20 cellular contexts compared by ENCODE assay signal in the genomic region with DNA sequence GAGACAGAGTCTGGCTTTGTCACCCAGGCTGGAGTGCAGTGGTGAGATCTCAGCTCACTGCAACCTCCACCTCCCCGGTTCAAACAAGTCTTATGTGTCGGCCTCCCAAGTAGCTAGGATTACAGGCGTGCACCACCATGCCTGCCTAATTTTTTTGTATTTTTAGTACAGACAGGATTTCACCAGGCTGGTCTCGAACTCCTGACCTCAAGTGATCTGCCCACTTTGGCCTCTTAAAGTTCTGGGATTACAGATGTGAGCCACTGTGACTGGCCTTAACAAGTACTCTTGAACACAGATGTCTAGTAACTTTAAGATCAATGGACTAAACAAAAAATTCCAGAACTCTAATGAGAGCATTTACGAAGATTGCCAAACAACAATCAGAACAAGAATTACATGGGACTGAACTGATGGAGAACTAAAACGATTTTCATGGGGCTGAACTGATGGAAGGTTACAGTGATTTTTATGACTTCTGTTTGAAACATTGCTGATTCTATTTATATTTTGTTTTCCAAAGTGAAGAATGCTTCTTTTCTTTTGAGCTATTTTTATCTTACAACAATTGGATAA. TPM values are rescaled to one million over a fixed set of nuclear protein-coding genes. Genes with fewer than 3 reads are reported as not detected.
DNase-seq lines count a peak whose midpoint lies in the region; ATAC-seq, FAIRE-seq and TF ChIP-seq lines count a peak whose summit lies in the region.
"Had no signal": no experiment of that assay in that cellular context is flagged by ENCODE, and none has a peak within 500 bp of the region (broad histone marks: within the 10 kb centered on the region; RNA-seq: fewer than 3 reads in every experiment).

No MANE protein-coding gene starts in this region.

- H3K27me3 ChIP-seq in Caco-2 (replicated peaks; ENCODE audit: control insufficient read depth, insufficient read depth, low read length) (no peaks in the 10 kb centered on the region), Panc1 (ENCODE audit: control insufficient read depth, insufficient read depth, low read length) (no peaks in the 10 kb centered on the region), endothelial cell of umbilical vein (ENCODE audit: control insufficient read depth in 2 of 2, insufficient read depth in 2 of 2, low read length in 2 of 2) (no peaks in the 10 kb centered on the region), osteoblast (ENCODE audit: insufficient read depth, low read length) (peaks cover 3% of the 10 kb centered on the region)
- H3K27me3 ChIP-seq: heart right ventricle had no signal

- dilution Hi-C loops in endothelial cell of umbilical vein (cut with MboI; ENCODE audit: extremely low pct_ligation_motif_present, low sequenced_read_pairs): no loop called here

- H3K9ac ChIP-seq in endothelial cell of umbilical vein (replicated peaks; ENCODE audit: extremely low read depth, insufficient read depth, low read length): no peak overlapping the region
- H3K9ac ChIP-seq: KMS-11 had no signal

- H3K36me3 ChIP-seq in Caco-2 (ENCODE audit: control insufficient read depth, insufficient read depth, low read length): no peaks in the 10 kb centered on the region
- no peaks in the 10 kb centered on the region for H3K36me3 ChIP-seq in Panc1 (ENCODE audit: control insufficient read depth, insufficient read depth, low read length)
- no peaks in the 10 kb centered on the region for H3K36me3 ChIP-seq in endothelial cell of umbilical vein (ENCODE audit: control insufficient read depth in 2 of 2, extremely low read depth in 1 of 2, insufficient read depth in 2 of 2, low read length in 2 of 2)
- no peaks in the 10 kb centered on the region for H3K36me3 ChIP-seq in osteoblast (ENCODE audit: insufficient read depth, low read length)
- H3K36me3 ChIP-seq: heart right ventricle had no signal

- TF ChIP-seq POLR2A in endothelial cell of umbilical vein (IDR thresholded peaks at IDR 0.05; ENCODE audit: low read depth, low read length): no peak

- H3K36me3 Mint-ChIP-seq in Caco-2 (ENCODE audit: insufficient read depth, unreplicated experiment): no peaks in the 10 kb centered on the region

- in situ Hi-C loops in Panc1 (cut with HindIII; ENCODE audit: low pct_unique_long_range_greater_than_20kb, low sequenced_read_pairs): no loop called here

- TF ChIP-seq CTCF in Caco-2 (IDR thresholded peaks at IDR 0.05; ENCODE audit: insufficient read depth in 1 of 2, low read depth in 1 of 2, low read length in 1 of 2, severe bottlenecking in 1 of 2, unreplicated experiment in 1 of 2) (no peak), Panc1 (IDR thresholded peaks at IDR 0.05) (no peak), endothelial cell of umbilical vein (IDR thresholded peaks at IDR 0.05; ENCODE audit: extremely low read depth in 1 of 2, insufficient read depth in 1 of 2, low read depth in 1 of 2, low read length in 2 of 2) (no peak), osteoblast (IDR thresholded peaks at IDR 0.05; ENCODE audit: extremely low read depth, low read depth, low read length) (no peak)

- peak overlapping the region; percentile 75 for H3K27ac Mint-ChIP-seq in Caco-2 (ENCODE audit: unreplicated experiment)

- H3K9me3 ChIP-seq in Caco-2 (no peaks in the 10 kb centered on the region), Panc1 (ENCODE audit: control insufficient read depth, insufficient read depth, low read depth, low read length) (no peaks in the 10 kb centered on the region), endothelial cell of umbilical vein (replicated peaks; ENCODE audit: control insufficient read depth, insufficient read depth, low read length) (no peaks in the 10 kb centered on the region), osteoblast (ENCODE audit: low read depth, low read length) (no peaks in the 10 kb centered on the region)
- H3K9me3 ChIP-seq: heart right ventricle had no signal

- DNase-seq in Caco-2 (no peak), Panc1 (ENCODE audit: low read depth, low spot score) (no peak), endothelial cell of umbilical vein (ENCODE audit: low read depth, low spot score) (peak; percentile 14), osteoblast (ENCODE audit: insufficient read length, low spot score, missing footprints) (peak; percentile 26), A172 (ENCODE audit: low spot score) (no peak)
- DNase-seq in activated CD8-positive, alpha-beta memory T cell treated with anti-CD3 and anti-CD28 coated beads for 24 hours: no peak
- DNase-seq: activated CD4-positive, alpha-beta T cell treated with anti-CD3 and anti-CD28 coated beads, Interleukin-2, amount 50 U/mL, for 4 hours; activated naive CD4-positive, alpha-beta T cell; activated T-cell treated with anti-CD3 and anti-CD28 coated beads for 4 hours; AML-193; DMS79 treated with DMSO at 0.1 percent for 48 hours; heart right ventricle; NCI-H2081 treated with DMSO at 0.1 percent for 48 hours; NCI-H526; Right ventricle myocardium superior had no signal

- no peak overlapping the region for H3K4me3 ChIP-seq in Caco-2 (ENCODE audit: low read depth, low read length)
- no peak overlapping the region for H3K4me3 ChIP-seq in Panc1 (ENCODE audit: low read depth in 2 of 2, low read length in 2 of 2)
- H3K4me3 ChIP-seq in endothelial cell of umbilical vein (replicated peaks in 1 of 3; ENCODE audit: insufficient read depth in 1 of 3, low read depth in 1 of 3, low read length in 3 of 3): no peak overlapping the region
- H3K4me3 ChIP-seq in osteoblast (ENCODE audit: insufficient read depth, low read length): no peak overlapping the region
- H3K4me3 ChIP-seq: heart right ventricle, lung had no signal

- CTCF ChIA-PET in Caco-2 (lab: Charles Lee): no interaction called here
- CTCF ChIA-PET in Panc1 (lab: Charles Lee): no interaction called here
- CTCF ChIA-PET in endothelial cell of umbilical vein (lab: Charles Lee): interaction anchor here (1.2 kb wide), 1 partner anchor 104 kb away, joined by 3 read pairs; no protein-coding TSS in a partner anchor

- FAIRE-seq in endothelial cell of umbilical vein (lab: Jason Lieb, UNC): no peak
- FAIRE-seq: islet of Langerhans had no signal

- H3K4me3 Mint-ChIP-seq in Caco-2 (ENCODE audit: unreplicated experiment): no peak overlapping the region

- no peaks in the 10 kb centered on the region for H4K20me1 ChIP-seq in endothelial cell of umbilical vein (replicated peaks; ENCODE audit: control insufficient read depth, extremely low read depth, insufficient read depth, low read length)
- no peaks in the 10 kb centered on the region for H4K20me1 ChIP-seq in osteoblast (ENCODE audit: insufficient read depth, low read length)

- no peak overlapping the region for H3K4me2 ChIP-seq in endothelial cell of umbilical vein (ENCODE audit: insufficient read depth, low read length)
- H3K4me2 ChIP-seq in osteoblast (ENCODE audit: insufficient read depth, low read length): peak overlapping the region; percentile 12
- H3K4me2 ChIP-seq: KMS-11 had no signal

- intact Hi-C loops in Caco-2 (cut with micrococcal nuclease; ENCODE audit: unreplicated experiment): loop anchor here (5.0 kb wide), 1 partner anchor 52 kb away; no protein-coding TSS in a partner anchor
- intact Hi-C loops in Panc1 (cut with micrococcal nuclease; ENCODE audit: unreplicated experiment): no loop called here
- intact Hi-C loops in endothelial cell of umbilical vein (cut with micrococcal nuclease): no loop called here

- no peaks in the 10 kb centered on the region for H3K9me1 ChIP-seq in endothelial cell of umbilical vein (replicated peaks; ENCODE audit: control insufficient read depth, extremely low read depth, insufficient read depth, low read length)

- H3K4me1 ChIP-seq in Caco-2: peaks cover 41% of the 10 kb centered on the region
- H3K4me1 ChIP-seq in Panc1 (ENCODE audit: control insufficient read depth, insufficient read depth, low read length): peaks cover 12% of the 10 kb centered on the region
- H3K4me1 ChIP-seq in endothelial cell of umbilical vein (ENCODE audit: control insufficient read depth, extremely low read depth, insufficient read depth, low read length): peaks cover 37% of the 10 kb centered on the region
- H3K4me1 ChIP-seq in osteoblast (ENCODE audit: insufficient read depth, low read length): peaks cover 32% of the 10 kb centered on the region

- ATAC-seq in Panc1 (no peak), HG02852 (IDR thresholded peaks at IDR 0.05; ENCODE audit: unreplicated experiment) (no peak), GM21717 (IDR thresholded peaks at IDR 0.05; ENCODE audit: unreplicated experiment) (no peak)

- peaks cover 21% of the 10 kb centered on the region for H3K4me1 Mint-ChIP-seq in Caco-2 (ENCODE audit: low read depth, unreplicated experiment)

- H3K79me2 ChIP-seq in endothelial cell of umbilical vein (ENCODE audit: control insufficient read depth, insufficient read depth, low read length) (no peaks in the 10 kb centered on the region), osteoblast (ENCODE audit: insufficient read depth, low read length) (no peaks in the 10 kb centered on the region)

- H3K27ac ChIP-seq in Panc1 (ENCODE audit: low read length) (peak overlapping the region; percentile 25; the same call in 1 of the 2 replicates), endothelial cell of umbilical vein (ENCODE audit: insufficient read depth, low read depth, low read length) (no peak overlapping the region), osteoblast (ENCODE audit: low read depth, low read length) (peak overlapping the region; percentile 77)
- H3K27ac ChIP-seq: heart right ventricle, KMS-11 had no signal

- no peaks in the 10 kb centered on the region for H3K27me3 Mint-ChIP-seq in Caco-2 (ENCODE audit: insufficient read depth, unreplicated experiment)

- H2AFZ ChIP-seq in endothelial cell of umbilical vein (ENCODE audit: low read depth, low read length) (no peak overlapping the region), osteoblast (ENCODE audit: low read length) (no peak overlapping the region)

- BruUV-seq in Caco-2 (replicated peaks; lab: Mats Ljungman, UMichigan) (no TSS peak), Panc1 (replicated peaks; lab: Mats Ljungman, UMichigan) (no TSS peak), endothelial cell of umbilical vein (replicated peaks; lab: Mats Ljungman, UMichigan) (no TSS peak)

- H3K9me3 Mint-ChIP-seq in Caco-2 (ENCODE audit: unreplicated experiment): no peaks in the 10 kb centered on the region

- POLR2A ChIA-PET in Caco-2 (lab: Charles Lee): no interaction called here
- POLR2A ChIA-PET in Panc1 (lab: Charles Lee): no interaction called here
- POLR2A ChIA-PET in endothelial cell of umbilical vein (lab: Charles Lee): no interaction called here

RNA-seq across cellular contexts. Expression of gene ST3GAL5, which starts 46.5 kb away (rescaled TPM):
- total RNA-seq in Caco-2 (2022): 3.4 and 4.1 TPM in 2 replicates
- 5.0 TPM for total RNA-seq in Panc1 (2021; ENCODE audit: unreplicated experiment)
- polyA plus RNA-seq in Panc1 (2012; ENCODE audit: insufficient read length): 1.4 TPM
- total RNA-seq in endothelial cell of umbilical vein: 12.7 and 16.0 TPM in 2 replicates
- polyA plus RNA-seq in endothelial cell of umbilical vein: 7.5 and 9.5 TPM in 2 replicates
- 9.5 and 10.0 TPM in 2 replicates for polyA plus RNA-seq in endothelial cell of umbilical vein (2011; cell fraction: cytosol; rRNA removed)
- polyA plus RNA-seq in endothelial cell of umbilical vein (2011; cell fraction: nucleus; rRNA removed): 14.6 and 16.2 TPM in 2 replicates
- polyA plus RNA-seq in endothelial cell of umbilical vein (2012): 9.0 and 14.5 TPM in 2 replicates
- 9.8 and 12.9 TPM in 2 replicates for polyA minus RNA-seq in endothelial cell of umbilical vein
- 0.72 TPM for polyA minus RNA-seq in endothelial cell of umbilical vein (2011; cell fraction: cytosol; rRNA and poly(A)+ RNA removed)
- 11.1 and 15.7 TPM in 2 replicates for polyA minus RNA-seq in endothelial cell of umbilical vein (2011; cell fraction: nucleus; rRNA and poly(A)+ RNA removed)
- 17.4 and 17.7 TPM in 2 replicates for total RNA-seq in osteoblast
- total RNA-seq in A172 (2014; rRNA removed; shearing (Covaris generic)): 18.7 and 30.0 TPM in 2 replicates

Comparison
In these comparisons a context has a peak if more than half of its experiments do, and no peak if none do; other contexts are left out.
1. DNase-seq: peak in endothelial cell of umbilical vein (single experiment) and osteoblast (single experiment); none in Caco-2 (0 of 2), Panc1 (single experiment), activated CD8-positive, alpha-beta memory T cell treated with anti-CD3 and anti-CD28 coated beads for 24 hours (single experiment) and A172 (single experiment).